ENCODE assay signal across 18 cellular contexts in genomic region chr3:34947849-34948248, GRCh38.
A peak's percentile ranks its signal among the peaks of the same experiment; 100 is the strongest.
DNase-seq lines count a peak whose midpoint lies in the region; ATAC-seq and TF ChIP-seq lines count a peak whose summit lies in the region.
"Had no signal": no experiment of that assay in that cellular context is flagged by ENCODE, and none has a peak within 500 bp of the region (broad histone marks: within the 10 kb centered on the region; RNA-seq: fewer than 3 reads in every experiment).

No MANE protein-coding gene starts in this region.

- intact Hi-C loops in left ventricle myocardium inferior (cut with micrococcal nuclease), result no loop called here
- intact Hi-C loops in posterior vena cava (cut with DNase I), result loop anchor here in 1 of 2 donors (5.0 kb wide), 1 partner anchor 1509 kb away; no protein-coding TSS in a partner anchor

- H3K4me3 ChIP-seq in HUES48 (ENCODE audit: low read depth, low read length), result no peak overlapping the region
- no peak overlapping the region for H3K4me3 ChIP-seq in cardiac fibroblast (replicated peaks in 1 of 2; ENCODE audit: low read depth in 2 of 2, low read length in 2 of 2)
- no peak overlapping the region for H3K4me3 ChIP-seq in left ventricle myocardium inferior
- H3K4me3 ChIP-seq: tibial nerve had no signal

- no peaks in the 10 kb centered on the region for H3K4me1 ChIP-seq in HUES48 (ENCODE audit: control insufficient read depth, insufficient read depth, low read length)
- peaks cover 12% of the 10 kb centered on the region for H3K4me1 ChIP-seq in left ventricle myocardium inferior

- H3K36me3 ChIP-seq in HUES48 (ENCODE audit: control insufficient read depth, insufficient read depth, low read length) (no peaks in the 10 kb centered on the region), left ventricle myocardium inferior (no peaks in the 10 kb centered on the region)
- H3K36me3 ChIP-seq: tibial nerve had no signal

- no peaks in the 10 kb centered on the region for H3K9me3 ChIP-seq in HUES48 (ENCODE audit: control insufficient read depth, insufficient read depth, low read length)
- H3K9me3 ChIP-seq in left ventricle myocardium inferior (replicated peaks), result peaks cover 26% of the 10 kb centered on the region
- H3K9me3 ChIP-seq: tibial nerve had no signal

- peak overlapping the region; percentile 7 for H3K27ac ChIP-seq in HUES48 (ENCODE audit: low read depth, low read length)
- peak overlapping the region; percentile 34 for H3K27ac ChIP-seq in left ventricle myocardium inferior (replicated peaks)
- H3K27ac ChIP-seq: C4-2B, epithelial cell of prostate, tibial nerve had no signal

- H3K27me3 ChIP-seq in HUES48 (ENCODE audit: control insufficient read depth, insufficient read depth, low read length), result no peaks in the 10 kb centered on the region
- H3K27me3 ChIP-seq in left ventricle myocardium inferior (ENCODE audit: low read depth), result no peaks in the 10 kb centered on the region
- H3K27me3 ChIP-seq: tibial nerve had no signal

- no peak for TF ChIP-seq CTCF in cardiac fibroblast (IDR thresholded peaks at IDR 0.05; ENCODE audit: low read depth, low read length)
- TF ChIP-seq CTCF in left ventricle myocardium inferior (IDR thresholded peaks at IDR 0.05; ENCODE audit: borderline replicate concordance), result no peak

- DNase-seq in cardiac fibroblast (ENCODE audit: low read depth in 2 of 2) (peak; percentile 63 to 75), left ventricle myocardium inferior (no peak), pons (ENCODE audit: low spot score) (peak; percentile 60), NCI-H2196 treated with DMSO at 0.1 percent for 48 hours (lab: John Stamatoyannopoulos, UW; ENCODE audit: unreplicated experiment) (no peak), posterior vena cava (ENCODE audit: low spot score) (no peak)
- DNase-seq in activated CD4-positive, CD25-positive, alpha-beta regulatory T cell (lab: John Stamatoyannopoulos, UW), result no peak
- DNase-seq: activated CD8-positive, alpha-beta memory T cell treated with anti-CD3 and anti-CD28 coated beads, Interleukin-2, amount 50 U/mL, for 48 hours; activated naive CD4-positive, alpha-beta T cell treated with anti-CD3 and anti-CD28 coated beads, Interleukin-2, amount 50 U/mL, for 16 hours; DMS53; NCI-H146; NCI-H510A; stimulated activated CD4-positive, alpha-beta T cell treated with anti-CD3 and anti-CD28 coated beads, Interleukin-1b, Interleukin-23, amount 100 ng/mL, for 48 hours had no signal

- no peak for ATAC-seq in GM19452 (IDR thresholded peaks at IDR 0.05; ENCODE audit: unreplicated experiment)
- ATAC-seq: activated CD4-positive, CD25-positive, alpha-beta regulatory T cell treated with anti-CD3 and anti-CD28 coated beads, Interleukin-2, amount 50 U/mL, for 24 hours had no signal

- H3K9ac ChIP-seq in HUES48 (ENCODE audit: low read depth, low read length), result no peak overlapping the region

Comparison
In these comparisons a context has a peak if more than half of its experiments do, and no peak if none do; other contexts are left out.
1. DNase-seq: peak in cardiac fibroblast (2 of 2) and pons (single experiment); none in left ventricle myocardium inferior (single experiment), NCI-H2196 treated with DMSO at 0.1 percent for 48 hours (single experiment), activated CD4-positive, CD25-positive, alpha-beta regulatory T cell (0 of 4) and posterior vena cava (single experiment).